In genomic region chr17:75978938-75979704, GRCh38 we compare ENCODE assay signal across 8 cellular contexts. TPM values are rescaled to one million over a fixed set of nuclear protein-coding genes. Genes with fewer than 3 reads are reported as not detected.
DNase-seq lines count a peak whose midpoint lies in the region; ATAC-seq lines count a peak whose summit lies in the region.

Gene ACOX1, minus strand, starts transcription at chr17:75979166. Its CDS starts 93 bp downstream, at chr17:75979073.
Gene TEN1, plus strand, starts transcription at chr17:75979240. Its CDS starts 6,953 bp downstream, at chr17:75986193.

- H3K9me3 ChIP-seq in effector memory CD4-positive, alpha-beta T cell (ENCODE audit: control insufficient read depth, low read length) = no peaks in the 10 kb centered on the region

- H3K27me3 ChIP-seq in effector memory CD4-positive, alpha-beta T cell (replicated peaks; ENCODE audit: control insufficient read depth, insufficient read depth, low read length, poor library complexity, severe bottlenecking) = no peaks in the 10 kb centered on the region

- CTCF ChIA-PET in activated CD8-positive, alpha-beta memory T cell treated with anti-CD3 and anti-CD28 coated beads for 36 hours (lab: Charles Lee) = interaction anchor here (0.6 kb wide), 1 partner anchor 14 kb away, joined by 3 read pairs; no protein-coding TSS in a partner anchor

- peak within 1 kb of the TSS; percentile 82 for H3K4me3 ChIP-seq in effector memory CD4-positive, alpha-beta T cell (ENCODE audit: insufficient read depth, low read depth, low read length, poor library complexity, severe bottlenecking)

- peak within 1 kb of the TSS; percentile 89 for H3K27ac ChIP-seq in effector memory CD4-positive, alpha-beta T cell (ENCODE audit: insufficient read depth, low read length, poor library complexity, severe bottlenecking)

- peak; percentile 31 for ATAC-seq in GM19468 (IDR thresholded peaks at IDR 0.05; ENCODE audit: extremely low read depth, unreplicated experiment)

- peaks cover 11% of the 10 kb centered on the region for H3K4me1 ChIP-seq in effector memory CD4-positive, alpha-beta T cell (ENCODE audit: control insufficient read depth, insufficient read depth, low read length, poor library complexity, severe bottlenecking)

- H3K36me3 ChIP-seq in effector memory CD4-positive, alpha-beta T cell (ENCODE audit: control insufficient read depth, insufficient read depth, low read length) = no peaks in the 10 kb centered on the region

- DNase-seq in COLO668 (lab: John Stamatoyannopoulos, UW; ENCODE audit: unreplicated experiment) = peak; percentile 93
- DNase-seq in HT-29 (ENCODE audit: low spot score) = peak; percentile 96
- DNase-seq in NOMO-1 (lab: John Stamatoyannopoulos, UW; ENCODE audit: unreplicated experiment in 2 of 2) = peak; percentile 95 to 98
- DNase-seq in effector memory CD4-positive, alpha-beta T cell = peak; percentile 85 to 93 (median 92)
- DNase-seq in medulla oblongata (ENCODE audit: extremely low spot score) = peak; percentile 98
- peak; percentile 96 for DNase-seq in stimulated activated CD8-positive, alpha-beta memory T cell treated with anti-CD3 and anti-CD28 coated beads, Interleukin-12 subunit alpha, Interleukin-12 subunit beta, amount 100 ng/mL, for 1 hour (ENCODE audit: low read depth)

- POLR2A ChIA-PET in activated CD8-positive, alpha-beta memory T cell treated with anti-CD3 and anti-CD28 coated beads for 36 hours (lab: Charles Lee) = interaction anchor here (0.6 kb wide), 1 partner anchor 519 kb away, joined by 5 read pairs; no protein-coding TSS in a partner anchor

RNA-seq across cellular contexts. Expression of gene ACOX1, which starts in this region (rescaled TPM):
- 32.1 and 46.5 TPM in 2 replicates for total RNA-seq in HT-29 (2014; rRNA removed; shearing (Covaris generic))
- 10 to 100 TPM; 28.4 to 33.7 TPM for total RNA-seq in activated CD8-positive, alpha-beta memory T cell treated with anti-CD3 and anti-CD28 coated beads for 36 hours

RNA-seq across cellular contexts. Expression of gene TEN1, which starts in this region (rescaled TPM):
- total RNA-seq in HT-29 (2014; rRNA removed; shearing (Covaris generic)) = 48.6 and 56.2 TPM in 2 replicates
- 10 to 100 TPM; 15.0 to 15.8 TPM for total RNA-seq in activated CD8-positive, alpha-beta memory T cell treated with anti-CD3 and anti-CD28 coated beads for 36 hours

Comparison
In these comparisons a context has a peak if more than half of its experiments do, and no peak if none do; other contexts are left out.
1. Peak in every context shown above with its lines: DNase-seq, ATAC-seq, H3K4me3 ChIP-seq and H3K27ac ChIP-seq.